ENCODE assay signal across 1 cellular context in the genomic region with DNA sequence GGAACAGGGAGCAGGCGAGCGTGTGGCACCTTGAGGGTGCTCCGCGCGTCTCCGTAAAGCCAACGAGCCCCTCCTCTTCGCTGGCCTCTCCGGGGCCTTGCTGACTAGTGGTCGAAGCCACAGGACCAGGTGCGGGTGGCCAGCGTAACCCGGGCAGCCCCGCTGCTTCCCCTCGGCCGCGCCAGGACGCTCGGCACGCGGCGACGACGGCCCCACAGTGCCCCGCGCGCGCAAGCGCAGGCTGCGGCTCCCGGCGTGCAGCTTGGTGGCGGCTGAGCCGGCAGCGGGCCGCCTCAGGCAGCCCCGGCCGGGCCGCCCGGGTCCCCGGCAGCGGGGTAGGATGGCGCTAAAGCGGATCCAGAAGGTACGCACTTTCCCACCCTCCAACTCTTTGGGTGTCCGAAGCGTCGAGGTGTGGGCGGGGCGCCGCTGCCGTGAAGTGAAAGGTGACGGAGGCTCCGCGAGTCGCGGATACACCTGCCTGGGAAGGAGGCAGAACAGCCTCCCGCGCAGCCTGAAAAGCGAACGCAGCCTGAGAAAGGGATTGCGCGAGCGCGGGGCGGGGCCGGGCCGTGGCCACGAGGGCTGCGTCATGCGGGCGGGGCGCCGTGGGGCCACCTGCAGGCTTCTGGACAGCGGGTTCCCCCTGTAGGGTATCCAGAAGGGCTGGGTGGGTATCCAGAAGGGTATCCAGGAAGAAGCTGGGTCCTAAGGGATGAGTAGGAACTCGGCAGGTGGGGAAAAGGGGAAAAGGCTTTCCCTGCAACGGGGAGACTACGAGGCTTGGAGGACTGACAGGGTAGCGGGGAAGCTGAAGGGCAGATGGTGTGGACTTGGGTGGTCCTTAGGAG.
TF ChIP-seq lines count a peak whose summit lies in the region.

A gene (plus strand): TSS at position 244 of the 851 bp plus-strand sequence. CDS start 97 bp downstream, at position 341.

TF ChIP-seq in K562, 482 proteins besides CTCF, POLR2A, EP300 and RAD21 (continued from another document and continues in another):
- TF ChIP-seq, protein P1, sequence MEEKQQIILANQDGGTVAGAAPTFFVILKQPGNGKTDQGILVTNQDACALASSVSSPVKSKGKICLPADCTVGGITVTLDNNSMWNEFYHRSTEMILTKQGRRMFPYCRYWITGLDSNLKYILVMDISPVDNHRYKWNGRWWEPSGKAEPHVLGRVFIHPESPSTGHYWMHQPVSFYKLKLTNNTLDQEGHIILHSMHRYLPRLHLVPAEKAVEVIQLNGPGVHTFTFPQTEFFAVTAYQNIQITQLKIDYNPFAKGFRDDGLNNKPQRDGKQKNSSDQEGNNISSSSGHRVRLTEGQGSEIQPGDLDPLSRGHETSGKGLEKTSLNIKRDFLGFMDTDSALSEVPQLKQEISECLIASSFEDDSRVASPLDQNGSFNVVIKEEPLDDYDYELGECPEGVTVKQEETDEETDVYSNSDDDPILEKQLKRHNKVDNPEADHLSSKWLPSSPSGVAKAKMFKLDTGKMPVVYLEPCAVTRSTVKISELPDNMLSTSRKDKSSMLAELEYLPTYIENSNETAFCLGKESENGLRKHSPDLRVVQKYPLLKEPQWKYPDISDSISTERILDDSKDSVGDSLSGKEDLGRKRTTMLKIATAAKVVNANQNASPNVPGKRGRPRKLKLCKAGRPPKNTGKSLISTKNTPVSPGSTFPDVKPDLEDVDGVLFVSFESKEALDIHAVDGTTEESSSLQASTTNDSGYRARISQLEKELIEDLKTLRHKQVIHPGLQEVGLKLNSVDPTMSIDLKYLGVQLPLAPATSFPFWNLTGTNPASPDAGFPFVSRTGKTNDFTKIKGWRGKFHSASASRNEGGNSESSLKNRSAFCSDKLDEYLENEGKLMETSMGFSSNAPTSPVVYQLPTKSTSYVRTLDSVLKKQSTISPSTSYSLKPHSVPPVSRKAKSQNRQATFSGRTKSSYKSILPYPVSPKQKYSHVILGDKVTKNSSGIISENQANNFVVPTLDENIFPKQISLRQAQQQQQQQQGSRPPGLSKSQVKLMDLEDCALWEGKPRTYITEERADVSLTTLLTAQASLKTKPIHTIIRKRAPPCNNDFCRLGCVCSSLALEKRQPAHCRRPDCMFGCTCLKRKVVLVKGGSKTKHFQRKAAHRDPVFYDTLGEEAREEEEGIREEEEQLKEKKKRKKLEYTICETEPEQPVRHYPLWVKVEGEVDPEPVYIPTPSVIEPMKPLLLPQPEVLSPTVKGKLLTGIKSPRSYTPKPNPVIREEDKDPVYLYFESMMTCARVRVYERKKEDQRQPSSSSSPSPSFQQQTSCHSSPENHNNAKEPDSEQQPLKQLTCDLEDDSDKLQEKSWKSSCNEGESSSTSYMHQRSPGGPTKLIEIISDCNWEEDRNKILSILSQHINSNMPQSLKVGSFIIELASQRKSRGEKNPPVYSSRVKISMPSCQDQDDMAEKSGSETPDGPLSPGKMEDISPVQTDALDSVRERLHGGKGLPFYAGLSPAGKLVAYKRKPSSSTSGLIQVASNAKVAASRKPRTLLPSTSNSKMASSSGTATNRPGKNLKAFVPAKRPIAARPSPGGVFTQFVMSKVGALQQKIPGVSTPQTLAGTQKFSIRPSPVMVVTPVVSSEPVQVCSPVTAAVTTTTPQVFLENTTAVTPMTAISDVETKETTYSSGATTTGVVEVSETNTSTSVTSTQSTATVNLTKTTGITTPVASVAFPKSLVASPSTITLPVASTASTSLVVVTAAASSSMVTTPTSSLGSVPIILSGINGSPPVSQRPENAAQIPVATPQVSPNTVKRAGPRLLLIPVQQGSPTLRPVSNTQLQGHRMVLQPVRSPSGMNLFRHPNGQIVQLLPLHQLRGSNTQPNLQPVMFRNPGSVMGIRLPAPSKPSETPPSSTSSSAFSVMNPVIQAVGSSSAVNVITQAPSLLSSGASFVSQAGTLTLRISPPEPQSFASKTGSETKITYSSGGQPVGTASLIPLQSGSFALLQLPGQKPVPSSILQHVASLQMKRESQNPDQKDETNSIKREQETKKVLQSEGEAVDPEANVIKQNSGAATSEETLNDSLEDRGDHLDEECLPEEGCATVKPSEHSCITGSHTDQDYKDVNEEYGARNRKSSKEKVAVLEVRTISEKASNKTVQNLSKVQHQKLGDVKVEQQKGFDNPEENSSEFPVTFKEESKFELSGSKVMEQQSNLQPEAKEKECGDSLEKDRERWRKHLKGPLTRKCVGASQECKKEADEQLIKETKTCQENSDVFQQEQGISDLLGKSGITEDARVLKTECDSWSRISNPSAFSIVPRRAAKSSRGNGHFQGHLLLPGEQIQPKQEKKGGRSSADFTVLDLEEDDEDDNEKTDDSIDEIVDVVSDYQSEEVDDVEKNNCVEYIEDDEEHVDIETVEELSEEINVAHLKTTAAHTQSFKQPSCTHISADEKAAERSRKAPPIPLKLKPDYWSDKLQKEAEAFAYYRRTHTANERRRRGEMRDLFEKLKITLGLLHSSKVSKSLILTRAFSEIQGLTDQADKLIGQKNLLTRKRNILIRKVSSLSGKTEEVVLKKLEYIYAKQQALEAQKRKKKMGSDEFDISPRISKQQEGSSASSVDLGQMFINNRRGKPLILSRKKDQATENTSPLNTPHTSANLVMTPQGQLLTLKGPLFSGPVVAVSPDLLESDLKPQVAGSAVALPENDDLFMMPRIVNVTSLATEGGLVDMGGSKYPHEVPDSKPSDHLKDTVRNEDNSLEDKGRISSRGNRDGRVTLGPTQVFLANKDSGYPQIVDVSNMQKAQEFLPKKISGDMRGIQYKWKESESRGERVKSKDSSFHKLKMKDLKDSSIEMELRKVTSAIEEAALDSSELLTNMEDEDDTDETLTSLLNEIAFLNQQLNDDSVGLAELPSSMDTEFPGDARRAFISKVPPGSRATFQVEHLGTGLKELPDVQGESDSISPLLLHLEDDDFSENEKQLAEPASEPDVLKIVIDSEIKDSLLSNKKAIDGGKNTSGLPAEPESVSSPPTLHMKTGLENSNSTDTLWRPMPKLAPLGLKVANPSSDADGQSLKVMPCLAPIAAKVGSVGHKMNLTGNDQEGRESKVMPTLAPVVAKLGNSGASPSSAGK (IDR thresholded peaks at IDR 0.05): peak; percentile 97
- peak; percentile 77; the same call in 1 of the 2 replicates for TF ChIP-seq ZNF583 (CRISPR knock-in tag; IDR thresholded peaks at IDR 0.05)
- TF ChIP-seq ZNF561 (CRISPR knock-in tag; conservative IDR thresholded peaks at IDR 0.05): no peak
- TF ChIP-seq, protein P2, sequence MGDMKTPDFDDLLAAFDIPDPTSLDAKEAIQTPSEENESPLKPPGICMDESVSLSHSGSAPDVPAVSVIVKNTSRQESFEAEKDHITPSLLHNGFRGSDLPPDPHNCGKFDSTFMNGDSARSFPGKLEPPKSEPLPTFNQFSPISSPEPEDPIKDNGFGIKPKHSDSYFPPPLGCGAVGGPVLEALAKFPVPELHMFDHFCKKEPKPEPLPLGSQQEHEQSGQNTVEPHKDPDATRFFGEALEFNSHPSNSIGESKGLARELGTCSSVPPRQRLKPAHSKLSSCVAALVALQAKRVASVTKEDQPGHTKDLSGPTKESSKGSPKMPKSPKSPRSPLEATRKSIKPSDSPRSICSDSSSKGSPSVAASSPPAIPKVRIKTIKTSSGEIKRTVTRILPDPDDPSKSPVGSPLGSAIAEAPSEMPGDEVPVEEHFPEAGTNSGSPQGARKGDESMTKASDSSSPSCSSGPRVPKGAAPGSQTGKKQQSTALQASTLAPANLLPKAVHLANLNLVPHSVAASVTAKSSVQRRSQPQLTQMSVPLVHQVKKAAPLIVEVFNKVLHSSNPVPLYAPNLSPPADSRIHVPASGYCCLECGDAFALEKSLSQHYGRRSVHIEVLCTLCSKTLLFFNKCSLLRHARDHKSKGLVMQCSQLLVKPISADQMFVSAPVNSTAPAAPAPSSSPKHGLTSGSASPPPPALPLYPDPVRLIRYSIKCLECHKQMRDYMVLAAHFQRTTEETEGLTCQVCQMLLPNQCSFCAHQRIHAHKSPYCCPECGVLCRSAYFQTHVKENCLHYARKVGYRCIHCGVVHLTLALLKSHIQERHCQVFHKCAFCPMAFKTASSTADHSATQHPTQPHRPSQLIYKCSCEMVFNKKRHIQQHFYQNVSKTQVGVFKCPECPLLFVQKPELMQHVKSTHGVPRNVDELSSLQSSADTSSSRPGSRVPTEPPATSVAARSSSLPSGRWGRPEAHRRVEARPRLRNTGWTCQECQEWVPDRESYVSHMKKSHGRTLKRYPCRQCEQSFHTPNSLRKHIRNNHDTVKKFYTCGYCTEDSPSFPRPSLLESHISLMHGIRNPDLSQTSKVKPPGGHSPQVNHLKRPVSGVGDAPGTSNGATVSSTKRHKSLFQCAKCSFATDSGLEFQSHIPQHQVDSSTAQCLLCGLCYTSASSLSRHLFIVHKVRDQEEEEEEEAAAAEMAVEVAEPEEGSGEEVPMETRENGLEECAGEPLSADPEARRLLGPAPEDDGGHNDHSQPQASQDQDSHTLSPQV (IDR thresholded peaks at IDR 0.05): peak; percentile 97
- TF ChIP-seq HLTF (IDR thresholded peaks at IDR 0.05): no peak
- TF ChIP-seq, protein P3, sequence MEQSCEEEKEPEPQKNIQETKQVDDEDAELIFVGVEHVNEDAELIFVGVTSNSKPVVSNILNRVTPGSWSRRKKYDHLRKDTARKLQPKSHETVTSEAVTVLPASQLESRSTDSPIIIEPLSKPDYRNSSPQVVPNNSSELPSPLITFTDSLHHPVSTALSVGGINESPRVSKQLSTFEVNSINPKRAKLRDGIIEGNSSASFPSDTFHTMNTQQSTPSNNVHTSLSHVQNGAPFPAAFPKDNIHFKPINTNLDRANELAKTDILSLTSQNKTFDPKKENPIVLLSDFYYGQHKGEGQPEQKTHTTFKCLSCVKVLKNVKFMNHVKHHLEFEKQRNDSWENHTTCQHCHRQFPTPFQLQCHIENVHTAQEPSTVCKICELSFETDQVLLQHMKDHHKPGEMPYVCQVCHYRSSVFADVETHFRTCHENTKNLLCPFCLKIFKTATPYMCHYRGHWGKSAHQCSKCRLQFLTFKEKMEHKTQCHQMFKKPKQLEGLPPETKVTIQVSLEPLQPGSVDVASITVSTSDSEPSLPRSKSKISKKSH (CRISPR knock-in tag; IDR thresholded peaks at IDR 0.05): no peak
- peak; percentile 96; the same call in 1 of the 2 replicates for TF ChIP-seq CTBP1 (IDR thresholded peaks at IDR 0.05; ENCODE audit: borderline replicate concordance)
- peak in 1 of 2 experiments; percentile 77; a peak in 2 of 4 replicates for TF ChIP-seq SRF (CRISPR knock-in tag; IDR thresholded peaks at IDR 0.05)
- TF ChIP-seq ETS2 (tag; IDR thresholded peaks at IDR 0.05; ENCODE audit: borderline replicate concordance, poor library complexity, severe bottlenecking): no peak
- TF ChIP-seq PCBP2 (IDR thresholded peaks at IDR 0.05; ENCODE audit: low read depth, low read length, poor library complexity, severe bottlenecking): no peak
- TF ChIP-seq HSF4 (CRISPR knock-in tag; IDR thresholded peaks at IDR 0.05; ENCODE audit: borderline replicate concordance): no peak; the same call in 1 of the 2 replicates
- no peak for TF ChIP-seq NUFIP1 (IDR thresholded peaks at IDR 0.05; ENCODE audit: partially characterized antibody)
- TF ChIP-seq, protein P4, sequence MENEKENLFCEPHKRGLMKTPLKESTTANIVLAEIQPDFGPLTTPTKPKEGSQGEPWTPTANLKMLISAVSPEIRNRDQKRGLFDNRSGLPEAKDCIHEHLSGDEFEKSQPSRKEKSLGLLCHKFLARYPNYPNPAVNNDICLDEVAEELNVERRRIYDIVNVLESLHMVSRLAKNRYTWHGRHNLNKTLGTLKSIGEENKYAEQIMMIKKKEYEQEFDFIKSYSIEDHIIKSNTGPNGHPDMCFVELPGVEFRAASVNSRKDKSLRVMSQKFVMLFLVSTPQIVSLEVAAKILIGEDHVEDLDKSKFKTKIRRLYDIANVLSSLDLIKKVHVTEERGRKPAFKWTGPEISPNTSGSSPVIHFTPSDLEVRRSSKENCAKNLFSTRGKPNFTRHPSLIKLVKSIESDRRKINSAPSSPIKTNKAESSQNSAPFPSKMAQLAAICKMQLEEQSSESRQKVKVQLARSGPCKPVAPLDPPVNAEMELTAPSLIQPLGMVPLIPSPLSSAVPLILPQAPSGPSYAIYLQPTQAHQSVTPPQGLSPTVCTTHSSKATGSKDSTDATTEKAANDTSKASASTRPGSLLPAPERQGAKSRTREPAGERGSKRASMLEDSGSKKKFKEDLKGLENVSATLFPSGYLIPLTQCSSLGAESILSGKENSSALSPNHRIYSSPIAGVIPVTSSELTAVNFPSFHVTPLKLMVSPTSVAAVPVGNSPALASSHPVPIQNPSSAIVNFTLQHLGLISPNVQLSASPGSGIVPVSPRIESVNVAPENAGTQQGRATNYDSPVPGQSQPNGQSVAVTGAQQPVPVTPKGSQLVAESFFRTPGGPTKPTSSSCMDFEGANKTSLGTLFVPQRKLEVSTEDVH (IDR thresholded peaks at IDR 0.05; ENCODE audit: low read depth, partially characterized antibody): peak; percentile 16
- no peak for TF ChIP-seq BRCA1 (IDR thresholded peaks at IDR 0.05)
- TF ChIP-seq BRCA1 (CRISPR knock-in tag; IDR thresholded peaks at IDR 0.05): no peak
- TF ChIP-seq, protein P5, sequence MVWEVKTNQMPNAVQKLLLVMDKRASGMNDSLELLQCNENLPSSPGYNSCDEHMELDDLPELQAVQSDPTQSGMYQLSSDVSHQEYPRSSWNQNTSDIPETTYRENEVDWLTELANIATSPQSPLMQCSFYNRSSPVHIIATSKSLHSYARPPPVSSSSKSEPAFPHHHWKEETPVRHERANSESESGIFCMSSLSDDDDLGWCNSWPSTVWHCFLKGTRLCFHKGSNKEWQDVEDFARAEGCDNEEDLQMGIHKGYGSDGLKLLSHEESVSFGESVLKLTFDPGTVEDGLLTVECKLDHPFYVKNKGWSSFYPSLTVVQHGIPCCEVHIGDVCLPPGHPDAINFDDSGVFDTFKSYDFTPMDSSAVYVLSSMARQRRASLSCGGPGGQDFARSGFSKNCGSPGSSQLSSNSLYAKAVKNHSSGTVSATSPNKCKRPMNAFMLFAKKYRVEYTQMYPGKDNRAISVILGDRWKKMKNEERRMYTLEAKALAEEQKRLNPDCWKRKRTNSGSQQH (CRISPR knock-in tag; IDR thresholded peaks at IDR 0.05): no peak
- TF ChIP-seq PYGO2 (tag; IDR thresholded peaks at IDR 0.05): no peak
- TF ChIP-seq, protein P6, sequence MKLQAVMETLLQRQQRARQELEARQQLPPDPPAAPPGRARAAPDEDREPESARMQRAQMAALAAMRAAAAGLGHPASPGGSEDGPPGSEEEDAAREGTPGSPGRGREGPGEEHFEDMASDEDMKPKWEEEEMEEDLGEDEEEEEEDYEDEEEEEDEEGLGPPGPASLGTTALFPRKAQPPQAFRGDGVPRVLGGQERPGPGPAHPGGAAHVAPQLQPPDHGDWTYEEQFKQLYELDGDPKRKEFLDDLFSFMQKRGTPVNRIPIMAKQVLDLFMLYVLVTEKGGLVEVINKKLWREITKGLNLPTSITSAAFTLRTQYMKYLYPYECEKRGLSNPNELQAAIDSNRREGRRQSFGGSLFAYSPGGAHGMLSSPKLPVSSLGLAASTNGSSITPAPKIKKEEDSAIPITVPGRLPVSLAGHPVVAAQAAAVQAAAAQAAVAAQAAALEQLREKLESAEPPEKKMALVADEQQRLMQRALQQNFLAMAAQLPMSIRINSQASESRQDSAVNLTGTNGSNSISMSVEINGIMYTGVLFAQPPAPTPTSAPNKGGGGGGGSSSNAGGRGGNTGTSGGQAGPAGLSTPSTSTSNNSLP (IDR thresholded peaks at IDR 0.05; ENCODE audit: borderline replicate concordance, low read depth, low read length): no peak
- peak; percentile 79 for TF ChIP-seq SAP30 (IDR thresholded peaks at IDR 0.05; ENCODE audit: borderline replicate concordance, insufficient read depth, low read depth, low read length, poor library complexity, severe bottlenecking)
- TF ChIP-seq, protein P7, sequence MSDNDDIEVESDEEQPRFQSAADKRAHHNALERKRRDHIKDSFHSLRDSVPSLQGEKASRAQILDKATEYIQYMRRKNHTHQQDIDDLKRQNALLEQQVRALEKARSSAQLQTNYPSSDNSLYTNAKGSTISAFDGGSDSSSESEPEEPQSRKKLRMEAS (CRISPR knock-in tag; IDR thresholded peaks at IDR 0.05): peak; percentile 99
- TF ChIP-seq CREBBP (IDR thresholded peaks at IDR 0.05; ENCODE audit: low read depth, low read length): no peak
